Comparison of ENCODE assay signal across 10 cellular contexts in genomic region chr1:228555074-228555989, GRCh38.
A peak's percentile ranks its signal among the peaks of the same experiment; 100 is the strongest.
DNase-seq lines count a peak whose midpoint lies in the region; ATAC-seq and TF ChIP-seq lines count a peak whose summit lies in the region.
"Had no signal": no experiment of that assay in that cellular context is flagged by ENCODE, and none has a peak within 500 bp of the region (broad histone marks: within the 10 kb centered on the region; RNA-seq: fewer than 3 reads in every experiment).

No MANE protein-coding gene starts in this region.

- H3K36me3 Mint-ChIP-seq in activated naive CD8-positive, alpha-beta T cell treated with anti-CD3 and anti-CD28 coated beads, Interleukin-2, amount 50 U/mL, for 24 hours (ENCODE audit: low read depth), result peaks cover 2% of the 10 kb centered on the region

- H3K27me3 Mint-ChIP-seq in activated naive CD8-positive, alpha-beta T cell treated with anti-CD3 and anti-CD28 coated beads, Interleukin-2, amount 50 U/mL, for 24 hours, result peaks cover 5% of the 10 kb centered on the region

- H3K4me1 Mint-ChIP-seq in activated naive CD8-positive, alpha-beta T cell treated with anti-CD3 and anti-CD28 coated beads, Interleukin-2, amount 50 U/mL, for 24 hours, result peaks cover 1% of the 10 kb centered on the region

- no peak overlapping the region for H3K4me3 Mint-ChIP-seq in activated naive CD8-positive, alpha-beta T cell treated with anti-CD3 and anti-CD28 coated beads, Interleukin-2, amount 50 U/mL, for 24 hours

- no peak overlapping the region for H3K27ac Mint-ChIP-seq in activated naive CD8-positive, alpha-beta T cell treated with anti-CD3 and anti-CD28 coated beads, Interleukin-2, amount 50 U/mL, for 24 hours

- intact Hi-C loops in posterior vena cava (cut with DNase I), result no loop called here

- no peak for ATAC-seq in activated naive CD8-positive, alpha-beta T cell treated with anti-CD3 and anti-CD28 coated beads, Interleukin-2, amount 50 U/mL, for 24 hours

- DNase-seq in DMS53 (lab: John Stamatoyannopoulos, UW), result peak; percentile 54
- no peak for DNase-seq in DMS53 treated with DMSO at 0.1 percent for 48 hours (lab: John Stamatoyannopoulos, UW; ENCODE audit: unreplicated experiment)
- peak; percentile 66 for DNase-seq in NAMALWA (ENCODE audit: low spot score)
- peak; percentile 35 for DNase-seq in activated naive CD8-positive, alpha-beta T cell treated with anti-CD3 and anti-CD28 coated beads, Interleukin-2, amount 50 U/mL, for 24 hours
- DNase-seq in posterior vena cava (ENCODE audit: low spot score), result peak; percentile 62
- DNase-seq in hippocampal formation (lab: John Stamatoyannopoulos, UW), result no peak
- DNase-seq in superior temporal gyrus (ENCODE audit: extremely low spot score), result no peak
- no peak for DNase-seq in GM10266 (ENCODE audit: extremely low spot score)
- DNase-seq: NCI-H2081, psoas muscle had no signal

- H3K9me3 Mint-ChIP-seq in activated naive CD8-positive, alpha-beta T cell treated with anti-CD3 and anti-CD28 coated beads, Interleukin-2, amount 50 U/mL, for 24 hours, result peaks cover 6% of the 10 kb centered on the region

- no peak for TF ChIP-seq CTCF in GM10266 (IDR thresholded peaks at IDR 0.05; ENCODE audit: control insufficient read depth, insufficient read depth, low read depth, missing control alignments)

Comparison
In these comparisons a context has a peak if more than half of its experiments do, and no peak if none do; other contexts are left out.
1. DNase-seq: peak in DMS53 (single experiment), NAMALWA (single experiment), activated naive CD8-positive, alpha-beta T cell treated with anti-CD3 and anti-CD28 coated beads, Interleukin-2, amount 50 U/mL, for 24 hours (single experiment) and posterior vena cava (single experiment); none in DMS53 treated with DMSO at 0.1 percent for 48 hours (single experiment), hippocampal formation (0 of 2), superior temporal gyrus (single experiment) and GM10266 (single experiment).